In genomic region chr6:126170875-126171489, GRCh38 we compare ENCODE assay signal across 8 cellular contexts.
DNase-seq lines count a peak whose midpoint lies in the region; ATAC-seq and TF ChIP-seq lines count a peak whose summit lies in the region.

No MANE protein-coding gene starts in this region.

- peak overlapping the region; percentile 5; the same call in 1 of the 2 replicates for H3K4me3 Mint-ChIP-seq in HFFc6
- H3K4me3 Mint-ChIP-seq in natural killer cell treated with Interleukin-12 subunit alpha and Interleukin-12 subunit beta and Interleukin-15 and Interleukin-18, amount 100 ng/mL, for 72 hours: peak overlapping the region; percentile 51

- peak overlapping the region; percentile 22; the same call in 1 of the 2 replicates for H2AFZ ChIP-seq in MM.1S (ENCODE audit: low read length)

- H4K20me1 ChIP-seq in MM.1S (ENCODE audit: insufficient read depth, low read length): no peaks in the 10 kb centered on the region

- no peak overlapping the region for H3K9ac ChIP-seq in MM.1S (ENCODE audit: low read length)

- ATAC-seq in natural killer cell treated with Interleukin-12 subunit alpha and Interleukin-12 subunit beta and Interleukin-15 and Interleukin-18, amount 100 ng/mL, for 72 hours: no peak

- H3K27me3 ChIP-seq in BE2C (no peaks in the 10 kb centered on the region), MM.1S (replicated peaks; ENCODE audit: insufficient read depth, low read length) (no peaks in the 10 kb centered on the region)

- peak overlapping the region; percentile 33 for H3K4me2 ChIP-seq in MM.1S (ENCODE audit: low read depth, low read length)

- H3F3A ChIP-seq in MM.1S (ENCODE audit: insufficient read depth, low read length): no peaks in the 10 kb centered on the region

- H3K4me3 ChIP-seq in BE2C (ENCODE audit: low read depth, low read length) (no peak overlapping the region), GM12875 (ENCODE audit: low read depth, low read length) (no peak overlapping the region), MM.1S (ENCODE audit: low read length) (peak overlapping the region; percentile 3; the same call in 1 of the 2 replicates), astrocyte of the spinal cord (ENCODE audit: low read depth, low read length) (no peak overlapping the region)

- DNase-seq in BE2C (peak; percentile 49), HFFc6 (peak; percentile 11), MM.1S (peak; percentile 46), astrocyte of the spinal cord (ENCODE audit: low read depth, low spot score) (no peak), posterior cingulate gyrus (no peak), cortex of kidney (lab: John Stamatoyannopoulos, UW) (no peak)
- no peak for DNase-seq in natural killer cell treated with Interleukin-12 subunit alpha and Interleukin-12 subunit beta and Interleukin-15 and Interleukin-18, amount 100 ng/mL, for 72 hours (ENCODE audit: low spot score)

- H3K4me1 Mint-ChIP-seq in HFFc6 (ENCODE audit: low read depth): peaks cover 8% of the 10 kb centered on the region; the same call in 1 of the 2 replicates
- H3K4me1 Mint-ChIP-seq in natural killer cell treated with Interleukin-12 subunit alpha and Interleukin-12 subunit beta and Interleukin-15 and Interleukin-18, amount 100 ng/mL, for 72 hours (ENCODE audit: low read depth in 2 of 2): peaks cover 9 to 10% of the 10 kb centered on the region in 2 donors

- H3K27ac Mint-ChIP-seq in HFFc6: no peak overlapping the region
- H3K27ac Mint-ChIP-seq in natural killer cell treated with Interleukin-12 subunit alpha and Interleukin-12 subunit beta and Interleukin-15 and Interleukin-18, amount 100 ng/mL, for 72 hours: no peak overlapping the region

- H3K4me1 ChIP-seq in BE2C: no peaks in the 10 kb centered on the region
- no peaks in the 10 kb centered on the region for H3K4me1 ChIP-seq in MM.1S (ENCODE audit: low read length)

- peaks cover 2% of the 10 kb centered on the region for H3K27me3 Mint-ChIP-seq in HFFc6 (ENCODE audit: insufficient read depth)
- H3K27me3 Mint-ChIP-seq in natural killer cell treated with Interleukin-12 subunit alpha and Interleukin-12 subunit beta and Interleukin-15 and Interleukin-18, amount 100 ng/mL, for 72 hours: no peaks in the 10 kb centered on the region

- H3K9me3 ChIP-seq in BE2C (no peaks in the 10 kb centered on the region), MM.1S (replicated peaks; ENCODE audit: insufficient read depth, low read length) (no peaks in the 10 kb centered on the region)

- H3K36me3 ChIP-seq in BE2C (no peaks in the 10 kb centered on the region), MM.1S (replicated peaks; ENCODE audit: insufficient read depth, low read length) (no peaks in the 10 kb centered on the region)

- H3K9me3 Mint-ChIP-seq in HFFc6: no peaks in the 10 kb centered on the region
- peaks cover 2% of the 10 kb centered on the region for H3K9me3 Mint-ChIP-seq in natural killer cell treated with Interleukin-12 subunit alpha and Interleukin-12 subunit beta and Interleukin-15 and Interleukin-18, amount 100 ng/mL, for 72 hours

- no peak overlapping the region for H3K27ac ChIP-seq in MM.1S (ENCODE audit: low read length)

- no peaks in the 10 kb centered on the region for H3K9me2 ChIP-seq in MM.1S (replicated peaks; ENCODE audit: insufficient read depth, low read length)

- intact Hi-C loops in posterior cingulate gyrus (cut with DNase I): no loop called here

- H3K36me3 Mint-ChIP-seq in HFFc6 (ENCODE audit: low read depth): no peaks in the 10 kb centered on the region
- peaks cover 2% of the 10 kb centered on the region for H3K36me3 Mint-ChIP-seq in natural killer cell treated with Interleukin-12 subunit alpha and Interleukin-12 subunit beta and Interleukin-15 and Interleukin-18, amount 100 ng/mL, for 72 hours

- H3K79me2 ChIP-seq in MM.1S (ENCODE audit: low read length): no peaks in the 10 kb centered on the region

- in situ Hi-C loops in astrocyte of the spinal cord (cut with HindIII; ENCODE audit: low sequenced_read_pairs): no loop called here

- TF ChIP-seq CTCF in BE2C (IDR thresholded peaks at IDR 0.05; ENCODE audit: low read depth, low read length) (peak; percentile 71), GM12875 (IDR thresholded peaks at IDR 0.05; ENCODE audit: borderline replicate concordance, insufficient read depth, low read depth, low read length) (peak; percentile 24; the same call in 1 of the 2 replicates), HFFc6 (IDR thresholded peaks at IDR 0.05) (peak; percentile 82), MM.1S (IDR thresholded peaks at IDR 0.05; ENCODE audit: low read length) (peak; percentile 66), astrocyte of the spinal cord (IDR thresholded peaks at IDR 0.05; ENCODE audit: low read depth, low read length) (peak; percentile 52)

Comparison
In these comparisons a context has a peak if more than half of its experiments do, and no peak if none do; other contexts are left out.
1. DNase-seq: peak in BE2C (single experiment), HFFc6 (single experiment) and MM.1S (single experiment); none in astrocyte of the spinal cord (single experiment), natural killer cell treated with Interleukin-12 subunit alpha and Interleukin-12 subunit beta and Interleukin-15 and Interleukin-18, amount 100 ng/mL, for 72 hours (single experiment), posterior cingulate gyrus (0 of 10) and cortex of kidney (single experiment).
2. CTCF ChIP-seq: peak in every context shown above with its lines; median percentile 82 in HFFc6; 71 in BE2C; 66 in MM.1S; 52 in astrocyte of the spinal cord; 24 in GM12875.